25 cellular contexts compared by ENCODE assay signal in genomic region chr13:23660249-23660648, GRCh38.
"Had no signal": no experiment of that assay in that cellular context is flagged by ENCODE, and none has a peak within 500 bp of the region (broad histone marks: within the 10 kb centered on the region; RNA-seq: fewer than 3 reads in every experiment).

No MANE protein-coding gene starts in this region.

- H3K4me3 Mint-ChIP-seq: activated CD8-positive, alpha-beta T cell treated with anti-CD3 and anti-CD28 coated beads, Interleukin-2, amount 10 ng/mL, durations not matched to agents 7 days and 5 days; activated naive CD8-positive, alpha-beta T cell treated with anti-CD3 and anti-CD28 coated beads, Interleukin-2, amount 10 ng/mL, durations not matched to agents 7 days and 5 days; T-helper 17 cell; WTC11 had no signal

- H3K27ac ChIP-seq: adrenal gland, body of pancreas, coronary artery had no signal

- H3K27me3 ChIP-seq: adrenal gland, body of pancreas had no signal

- H3K9me3 ChIP-seq: adrenal gland, body of pancreas had no signal

- H3K4me1 Mint-ChIP-seq: activated naive CD8-positive, alpha-beta T cell treated with anti-CD3 and anti-CD28 coated beads, Interleukin-2, amount 10 ng/mL, durations not matched to agents 7 days and 5 days; T-helper 17 cell had no signal

- ATAC-seq: activated CD8-positive, alpha-beta T cell treated with anti-CD3 and anti-CD28 coated beads, Interleukin-2, amount 10 ng/mL, durations not matched to agents 7 days and 5 days; body of pancreas; PC-3; T-helper 17 cell; WTC11 had no signal

- H3K36me3 Mint-ChIP-seq: activated naive CD8-positive, alpha-beta T cell treated with anti-CD3 and anti-CD28 coated beads, Interleukin-2, amount 10 ng/mL, durations not matched to agents 7 days and 5 days had no signal

- H3K36me3 ChIP-seq: adrenal gland had no signal

- H3K4me3 ChIP-seq: adrenal gland, body of pancreas, coronary artery had no signal

- DNase-seq: activated CD4-positive, alpha-beta T cell treated with anti-CD3 and anti-CD28 coated beads for 48 hours; activated CD4-positive, alpha-beta T cell treated with anti-CD3 and anti-CD28 coated beads, Interleukin-2, amount 50 U/mL, for 4 hours; activated CD4-positive, CD25-positive, alpha-beta regulatory T cell treated with anti-CD3 and anti-CD28 coated beads, Interleukin-2, amount 50 U/mL, for 72 hours; activated CD8-positive, alpha-beta memory T cell treated with anti-CD3 and anti-CD28 coated beads, Interleukin-2, amount 50 U/mL, for 48 hours; activated CD8-positive, alpha-beta T cell treated with anti-CD3 and anti-CD28 coated beads, Interleukin-2, amount 10 ng/mL, durations not matched to agents 7 days and 5 days; activated naive CD4-positive, alpha-beta T cell treated with anti-CD3 and anti-CD28 coated beads, Interleukin-2, amount 50 U/mL, for 16 hours; activated naive CD8-positive, alpha-beta T cell treated with anti-CD3 and anti-CD28 coated beads, Interleukin-2, amount 10 ng/mL, durations not matched to agents 7 days and 5 days; activated T-cell treated with anti-CD3 and anti-CD28 coated beads, Interleukin-2, amount 50 U/mL, for 1 hour; adrenal gland; aorta; body of pancreas; central memory CD4-positive, alpha-beta T cell; NCI-H1105 treated with DMSO at 0.1 percent for 48 hours; NCI-H1436 treated with DMSO at 0.1 percent for 48 hours; NCI-H187; NCI-H2081; NCI-H510A treated with DMSO at 0.1 percent for 48 hours; NCI-H69; NK-92 treated with Interleukin-12 subunit alpha and Interleukin-12 subunit beta, amount 100 ng/mL, for 24 hours; PC-3; SHP77 treated with DMSO at 0.1 percent for 48 hours; T-helper 17 cell; T-helper 9 cell had no signal

- H3K27ac Mint-ChIP-seq: activated CD8-positive, alpha-beta T cell treated with anti-CD3 and anti-CD28 coated beads, Interleukin-2, amount 10 ng/mL, durations not matched to agents 7 days and 5 days; activated naive CD8-positive, alpha-beta T cell treated with anti-CD3 and anti-CD28 coated beads, Interleukin-2, amount 10 ng/mL, durations not matched to agents 7 days and 5 days; T-helper 17 cell; WTC11 had no signal
